Comparison of ENCODE assay signal across 21 cellular contexts in genomic region chr2:64599469-64599868, GRCh38. TPM values are rescaled to one million over a fixed set of nuclear protein-coding genes. Genes with fewer than 3 reads are reported as not detected.
DNase-seq lines count a peak whose midpoint lies in the region; ATAC-seq, FAIRE-seq and TF ChIP-seq lines count a peak whose summit lies in the region.
"Had no signal": no experiment of that assay in that cellular context is flagged by ENCODE, and none has a peak within 500 bp of the region (broad histone marks: within the 10 kb centered on the region; RNA-seq: fewer than 3 reads in every experiment).

No MANE protein-coding gene starts in this region.

- in situ Hi-C loops in HepG2 (cut with HindIII; ENCODE audit: extremely low pct_ligation_motif_present, low pct_unique_long_range_greater_than_20kb) = no loop called here
- in situ Hi-C loops in transverse colon (cut with MboI; ENCODE audit: low pct_ligation_motif_present in 1 of 4, low pct_unique_long_range_greater_than_20kb in 1 of 4, low sequenced_read_pairs in 3 of 4) = loop anchor here in 3 of 4 donors (10.0 kb wide), 1 partner anchor 265 kb away; no protein-coding TSS in a partner anchor

- H3K36me3 ChIP-seq in right atrium auricular region = no peaks in the 10 kb centered on the region
- H3K36me3 ChIP-seq in PC-9 (ENCODE audit: low read depth) = no peaks in the 10 kb centered on the region
- H3K36me3 ChIP-seq in HepG2 (replicated peaks in 1 of 2; ENCODE audit: control insufficient read depth in 1 of 2, insufficient read depth in 2 of 2, low read length in 2 of 2) = no peaks in the 10 kb centered on the region
- H3K36me3 ChIP-seq in transverse colon = no peaks in the 10 kb centered on the region
- no peaks in the 10 kb centered on the region for H3K36me3 ChIP-seq in GM23338 (ENCODE audit: insufficient read depth)
- H3K36me3 ChIP-seq: breast epithelium had no signal

- H3K9me2 ChIP-seq in PC-9 (ENCODE audit: insufficient read depth) = no peaks in the 10 kb centered on the region
- no peaks in the 10 kb centered on the region for H3K9me2 ChIP-seq in GM23338 (ENCODE audit: insufficient read depth)

- no peak overlapping the region for H3K27ac Mint-ChIP-seq in GM23338
- H3K27ac Mint-ChIP-seq: activated CD4-positive, alpha-beta memory T cell treated with anti-CD3 and anti-CD28 coated beads for 36 hours; CD8-positive, alpha-beta T cell had no signal

- H3K4me1 Mint-ChIP-seq in GM23338 = peaks cover 6% of the 10 kb centered on the region; the same call in 2 of the 3 replicates

- H3K27ac ChIP-seq in right atrium auricular region (no peak overlapping the region), PC-9 (no peak overlapping the region), HepG2 (ENCODE audit: extremely low read length, insufficient read depth, low read length) (no peak overlapping the region), transverse colon (no peak overlapping the region), GM23338 (ENCODE audit: low read depth) (no peak overlapping the region)
- H3K27ac ChIP-seq: breast epithelium had no signal

- POLR2A ChIA-PET in PC-9 (lab: Charles Lee; ENCODE audit: unreplicated experiment) (no interaction called here), HepG2 (lab: Yijun Ruan, JAX) (interaction anchor here (0.6 kb wide), 1 partner anchor 151 kb away, joined by 3 read pairs; no protein-coding TSS in a partner anchor)

- TF ChIP-seq EP300 in HepG2 (IDR thresholded peaks at IDR 0.05; ENCODE audit: low read depth in 2 of 2, low read length in 2 of 2) (no peak), HepG2 (CRISPR knock-in tag; IDR thresholded peaks at IDR 0.05; ENCODE audit: borderline replicate concordance) (no peak), transverse colon (IDR thresholded peaks at IDR 0.05; ENCODE audit: low read depth) (no peak)

- no peak overlapping the region for H3K9ac ChIP-seq in HepG2 (ENCODE audit: insufficient read depth, low read depth, low read length)

- no peak overlapping the region for H3K4me3 Mint-ChIP-seq in GM23338
- H3K4me3 Mint-ChIP-seq: activated CD4-positive, alpha-beta memory T cell treated with anti-CD3 and anti-CD28 coated beads for 36 hours; CD8-positive, alpha-beta T cell had no signal

- H3K27me3 Mint-ChIP-seq in GM23338 (ENCODE audit: insufficient read depth, low read depth, poor library complexity) = peaks cover 4% of the 10 kb centered on the region
- H3K27me3 Mint-ChIP-seq: activated CD4-positive, alpha-beta memory T cell treated with anti-CD3 and anti-CD28 coated beads for 36 hours had no signal

- 16% methylated on average over 3 of the region's 3 CpGs for WGBS in HepG2 (ENCODE audit: low lambda C conversion rate)
- 49 to 50% methylated on average over 3 of the region's 3 CpGs for WGBS in transverse colon (ENCODE audit: low coverage in 1 of 2), 2 donors

- ATAC-seq in Right ventricle myocardium superior (ENCODE audit: poor library complexity) (peak; percentile 38), HepG2 (peak; percentile 49), GM23338 (no peak), HG02981 (IDR thresholded peaks at IDR 0.05; ENCODE audit: unreplicated experiment) (no peak)
- ATAC-seq: CD8-positive, alpha-beta T cell; esophagus mucosa had no signal

- DNase-seq in Right ventricle myocardium superior (no peak), right atrium auricular region (ENCODE audit: low spot score) (no peak), PC-9 (peak in 1 of 2 experiments; percentile 64), HepG2 (ENCODE audit: low spot score) (peak; percentile 23), transverse colon (peak; percentile 48), GM23338 (ENCODE audit: low spot score) (no peak), DMS114 treated with DMSO at 0.1 percent for 48 hours (lab: John Stamatoyannopoulos, UW; ENCODE audit: unreplicated experiment) (no peak)
- DNase-seq: activated CD4-positive, alpha-beta memory T cell treated with anti-CD3 and anti-CD28 coated beads for 36 hours; activated T-cell treated with anti-CD3 and anti-CD28 coated beads, Interleukin-2, amount 50 U/mL, for 48 hours; CD8-positive, alpha-beta T cell; KG1; mesendoderm; NCI-H1105; NCI-H2171 treated with DMSO at 0.1 percent for 48 hours; NCI-H774; SW 1271 had no signal

- no peaks in the 10 kb centered on the region for H3K9me3 ChIP-seq in right atrium auricular region
- H3K9me3 ChIP-seq in PC-9 (ENCODE audit: insufficient read depth, low read depth) = 0 out of 2 replicates have a peak, but pooled peaks cover 4% of the 10 kb centered on the region
- H3K9me3 ChIP-seq in HepG2 (ENCODE audit: low read length) = peaks cover 5% of the 10 kb centered on the region; the same call in 1 of the 2 replicates
- H3K9me3 ChIP-seq in transverse colon = no peaks in the 10 kb centered on the region
- H3K9me3 ChIP-seq: breast epithelium had no signal

- H3K79me2 ChIP-seq in PC-9 (ENCODE audit: low read depth) = no peaks in the 10 kb centered on the region
- no peaks in the 10 kb centered on the region for H3K79me2 ChIP-seq in HepG2 (ENCODE audit: insufficient read depth, low read length)
- H3K79me2 ChIP-seq in GM23338 (replicated peaks; ENCODE audit: insufficient read depth) = no peaks in the 10 kb centered on the region

- H3K36me3 Mint-ChIP-seq in GM23338 (ENCODE audit: low read depth) = no peaks in the 10 kb centered on the region; the same call in 2 of the 3 replicates
- H3K36me3 Mint-ChIP-seq: activated CD4-positive, alpha-beta memory T cell treated with anti-CD3 and anti-CD28 coated beads for 36 hours; CD8-positive, alpha-beta T cell had no signal

- TF ChIP-seq POLR2A in HepG2 (IDR thresholded peaks at IDR 0.05; ENCODE audit: insufficient read depth in 1 of 2, low read depth in 2 of 2, low read length in 2 of 2) (no peak), transverse colon (IDR thresholded peaks at IDR 0.05) (no peak)

- CTCF ChIA-PET in PC-9 (lab: Charles Lee) (no interaction called here), HepG2 (lab: Yijun Ruan, JAX; ENCODE audit: low intra/inter-chr PET ratio, low total read pairs) (no interaction called here)

- TF ChIP-seq RAD21 in HepG2 (CRISPR knock-in tag; IDR thresholded peaks at IDR 0.05) = no peak

- TF ChIP-seq CTCF in right atrium auricular region (IDR thresholded peaks at IDR 0.05) (no peak), PC-9 (conservative IDR thresholded peaks at IDR 0.05) (no peak), HepG2 (CRISPR knock-in tag; IDR thresholded peaks at IDR 0.05) (no peak), transverse colon (IDR thresholded peaks at IDR 0.05) (no peak), GM23338 (conservative IDR thresholded peaks at IDR 0.05; ENCODE audit: low read depth in 2 of 2) (no peak)

- no TSS peak for BruUV-seq in PC-9 (replicated peaks; lab: Mats Ljungman, UMichigan)
- no TSS peak for BruUV-seq in HepG2 (replicated peaks; lab: Mats Ljungman, UMichigan)

- peaks cover 15% of the 10 kb centered on the region; the same call in 1 of the 2 replicates for H3F3A ChIP-seq in PC-9 (ENCODE audit: insufficient read depth, low read depth)
- H3F3A ChIP-seq in GM23338 (replicated peaks; ENCODE audit: low read depth) = no peaks in the 10 kb centered on the region

- no peak for FAIRE-seq in HepG2 (lab: Jason Lieb, UNC)
- FAIRE-seq: G401.6, RCC 7860 had no signal

- H2AFZ ChIP-seq in PC-9 (no peak overlapping the region), HepG2 (ENCODE audit: low read length) (no peak overlapping the region), GM23338 (no peak overlapping the region)

- intact Hi-C loops in Right ventricle myocardium superior (cut with DNase I) = loop anchor here (5.0 kb wide), 1 partner anchor 268 kb away; no protein-coding TSS in a partner anchor
- intact Hi-C loops in PC-9 (cut with micrococcal nuclease; ENCODE audit: unreplicated experiment) = no loop called here
- intact Hi-C loops in HepG2 (cut with micrococcal nuclease; ENCODE audit: unreplicated experiment) = no loop called here
- intact Hi-C loops in transverse colon (cut with DNase I; ENCODE audit: low total_unique reads) = no loop called here

- no peaks in the 10 kb centered on the region for H3K27me3 ChIP-seq in right atrium auricular region
- no peaks in the 10 kb centered on the region for H3K27me3 ChIP-seq in PC-9 (ENCODE audit: insufficient read depth, low read depth)
- H3K27me3 ChIP-seq in HepG2 (ENCODE audit: control insufficient read depth in 1 of 2, insufficient read depth in 2 of 2, low read length in 2 of 2) = peaks cover 0 to 2% of the 10 kb centered on the region in 2 experiments; a peak in 1 of 5 replicates
- no peaks in the 10 kb centered on the region for H3K27me3 ChIP-seq in transverse colon
- no peaks in the 10 kb centered on the region for H3K27me3 ChIP-seq in GM23338 (ENCODE audit: insufficient read depth)
- H3K27me3 ChIP-seq: breast epithelium had no signal

- H3K4me3 ChIP-seq in right atrium auricular region (no peak overlapping the region), PC-9 (no peak overlapping the region), HepG2 (replicated peaks in 1 of 3; ENCODE audit: insufficient read depth in 1 of 3, low read depth in 2 of 3, low read length in 3 of 3) (no peak overlapping the region), transverse colon (no peak overlapping the region), GM23338 (no peak overlapping the region)
- H3K4me3 ChIP-seq: breast epithelium had no signal

- H4K20me1 ChIP-seq in PC-9 (ENCODE audit: insufficient read depth) (no peaks in the 10 kb centered on the region), HepG2 (ENCODE audit: insufficient read depth, low read length) (no peaks in the 10 kb centered on the region), GM23338 (replicated peaks; ENCODE audit: insufficient read depth) (no peaks in the 10 kb centered on the region)

- peaks cover 5% of the 10 kb centered on the region; the same call in 2 of the 3 replicates for H3K9me3 Mint-ChIP-seq in GM23338
- H3K9me3 Mint-ChIP-seq: CD8-positive, alpha-beta T cell had no signal

- H3K4me2 ChIP-seq in PC-9 = peak overlapping the region; percentile 45; the same call in 1 of the 2 replicates
- H3K4me2 ChIP-seq in HepG2 (ENCODE audit: low read depth, low read length) = peak overlapping the region; percentile 45
- H3K4me2 ChIP-seq in GM23338 = no peak overlapping the region

- H3K4me1 ChIP-seq in right atrium auricular region (peaks cover 0 to 9% of the 10 kb centered on the region in 2 donors), PC-9 (replicated peaks; ENCODE audit: insufficient read depth) (peaks cover 28% of the 10 kb centered on the region), HepG2 (ENCODE audit: insufficient read depth, low read length) (peaks cover 25% of the 10 kb centered on the region), transverse colon (peaks cover 0 to 49% (median 34%) of the 10 kb centered on the region in 4 donors), GM23338 (ENCODE audit: insufficient read depth) (no peaks in the 10 kb centered on the region)

RNA-seq across cellular contexts. Expression of gene SERTAD2, which starts 54.2 kb away (rescaled TPM):
- total RNA-seq in Right ventricle myocardium superior (12.8 TPM), right atrium auricular region (10 to 100 TPM; 15.8 to 22.2 TPM), PC-9 (2021) (27.3 and 31.4 TPM in 2 replicates), HepG2 (2016; rRNA removed; fragmentation: Illumina TruSeq; extraction: Trizol) (6.7 and 11.8 TPM in 2 replicates), transverse colon (10 to 100 TPM in 3 of 4 donors, 1 to 10 TPM in 1; 5.4 to 22.1 (median 13.2) TPM)
- 1.4 and 1.5 TPM in 2 replicates for total RNA-seq in HepG2 (2016; cell fraction: cytosol; rRNA removed; fragmentation: Illumina TruSeq; extraction: Trizol; ENCODE audit: low read depth)
- 6.7 and 10.6 TPM in 2 replicates for total RNA-seq in HepG2 (2016; cell fraction: insoluble cytoplasmic fraction; rRNA removed; fragmentation: Illumina TruSeq; extraction: Trizol)
- total RNA-seq in HepG2 (2016; cell fraction: membrane; rRNA removed; fragmentation: Illumina TruSeq; extraction: Trizol) = 7.8 and 8.3 TPM in 2 replicates
- 14.3 and 14.5 TPM in 2 replicates for total RNA-seq in HepG2 (2016; cell fraction: nucleus; rRNA removed; fragmentation: Illumina TruSeq; extraction: Trizol)
- polyA plus RNA-seq in HepG2 (2011; rRNA removed) (22.6 and 23.5 TPM in 2 replicates), GM23338 (2016; fragmentation: Nextera tagmentation; extraction: Ambion mirVana) (6.4 and 6.7 TPM in 2 replicates)
- polyA plus RNA-seq in HepG2 (2011; cell fraction: cytosol; rRNA removed) = 18.0 and 25.0 TPM in 2 replicates
- 19.6 and 25.0 TPM in 2 replicates for polyA plus RNA-seq in HepG2 (2011; cell fraction: nucleus; rRNA removed)
- polyA plus RNA-seq in HepG2 (2012) = 42.6 and 46.2 TPM in 2 replicates
- polyA plus RNA-seq in HepG2 (2016; cell fraction: cytosol; fragmentation: Illumina TruSeq; extraction: Trizol; ENCODE audit: low read depth) = 1.8 and 2.6 TPM in 2 replicates
- 15.8 and 17.6 TPM in 2 replicates for polyA plus RNA-seq in HepG2 (2016; cell fraction: insoluble cytoplasmic fraction; fragmentation: Illumina TruSeq; extraction: Trizol; ENCODE audit: low read depth)
- 6.6 and 6.8 TPM in 2 replicates for polyA plus RNA-seq in HepG2 (2016; cell fraction: membrane; fragmentation: Illumina TruSeq; extraction: Trizol; ENCODE audit: low read depth)
- polyA plus RNA-seq in HepG2 (2016; cell fraction: nucleus; fragmentation: Illumina TruSeq; extraction: Trizol; ENCODE audit: insufficient read depth, low read depth) = 25.6 and 26.8 TPM in 2 replicates
- polyA minus RNA-seq in HepG2 (2011; rRNA and poly(A)+ RNA removed; ENCODE audit: low replicate concordance) = 7.6 and 39.9 TPM in 2 replicates
- polyA minus RNA-seq in HepG2 (2011; cell fraction: cytosol; rRNA and poly(A)+ RNA removed) = 37.8 and 40.2 TPM in 2 replicates
- 37.5 and 39.7 TPM in 2 replicates for polyA minus RNA-seq in HepG2 (2011; cell fraction: nucleus; rRNA and poly(A)+ RNA removed)
- 6.2 and 6.6 TPM in 2 replicates for total RNA-seq in GM23338 (2014; rRNA removed; shearing (Covaris generic))

Comparison
In these comparisons a context has a peak if more than half of its experiments do, and no peak if none do; other contexts are left out.
1. ATAC-seq: peak in Right ventricle myocardium superior (single experiment) and HepG2 (single experiment); none in GM23338 (single experiment) and HG02981 (single experiment).
2. DNase-seq: peak in HepG2 (single experiment) and transverse colon (single experiment); none in Right ventricle myocardium superior (single experiment), right atrium auricular region (single experiment), GM23338 (single experiment) and DMS114 treated with DMSO at 0.1 percent for 48 hours (single experiment).